14 cellular contexts compared by ENCODE assay signal in the genomic region with DNA sequence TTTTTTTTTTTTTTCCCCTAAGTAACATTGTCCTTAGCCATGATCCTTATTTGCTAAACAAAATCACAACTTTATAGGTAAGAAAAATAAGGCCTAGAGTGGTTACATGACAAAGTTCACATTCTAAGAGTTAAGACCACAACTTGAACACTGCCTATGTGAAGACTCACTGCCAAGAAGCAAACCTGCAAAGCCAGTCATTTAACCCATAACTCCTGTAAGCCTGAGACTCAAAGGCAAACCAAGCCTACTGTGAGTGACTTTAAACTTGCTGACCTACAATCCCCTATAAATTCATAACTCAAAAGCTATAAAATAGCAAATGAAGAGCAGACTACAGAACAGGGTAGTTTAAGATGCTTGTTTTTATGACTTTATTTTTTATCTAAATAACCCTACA. TPM values are rescaled to one million over a fixed set of nuclear protein-coding genes. Genes with fewer than 3 reads are reported as not detected.
DNase-seq lines count a peak whose midpoint lies in the region; ATAC-seq, FAIRE-seq and TF ChIP-seq lines count a peak whose summit lies in the region.
"Had no signal": no experiment of that assay in that cellular context is flagged by ENCODE, and none has a peak within 500 bp of the region (broad histone marks: within the 10 kb centered on the region; RNA-seq: fewer than 3 reads in every experiment).

No MANE protein-coding gene starts in this region.

- H3K79me2 ChIP-seq in GM12878 (ENCODE audit: control insufficient read depth, insufficient read depth, low read length), result peaks cover 49% of the 10 kb centered on the region

- DNase-seq in activated T-cell treated with anti-CD3 and anti-CD28 coated beads, Interleukin-2, amount 50 U/mL, for 72 hours, result peak in 1 of 2 donors; percentile 27
- no peak for DNase-seq in activated T-cell treated with anti-CD3 and anti-CD28 coated beads for 4 hours
- DNase-seq in GM12878 (ENCODE audit: low read depth, low spot score), result no peak
- no peak for DNase-seq in amniotic stem cell (lab: John Stamatoyannopoulos, UW)
- no peak for DNase-seq in NCI-H2107 treated with DMSO at 0.1 percent for 48 hours (lab: John Stamatoyannopoulos, UW; ENCODE audit: unreplicated experiment)
- DNase-seq: activated naive CD4-positive, alpha-beta T cell treated with Interleukin-2 at 50 U/mL for 16 hours; foreskin melanocyte; GDM1; stomach had no signal

- H3K4me2 ChIP-seq in GM12878 (ENCODE audit: control insufficient read depth, insufficient read depth), result 0 out of 2 replicates have a peak overlapping the region, but pooled peaks have one; percentile 27

- no peaks in the 10 kb centered on the region for H3K9me3 Mint-ChIP-seq in activated T-cell treated with anti-CD3 and anti-CD28 coated beads, Interleukin-2, amount 50 U/mL, for 72 hours
- H3K9me3 Mint-ChIP-seq in stimulated activated memory B cell treated with anti-CD40 and anti-IgM and Interleukin-4, amounts not matched to agents 10 μg/mL and 1 μg/mL and 100 μg/mL, for 72 hours, result no peaks in the 10 kb centered on the region

- CTCF ChIA-PET in GM12878 (lab: Yijun Ruan, JAX), result interaction anchor here (0.7 to 9.8 kb wide), 30 partner anchors 8 to 606 kb away, joined by 3 to 288 read pairs (median 5); a partner anchor contains a TSS

- no peaks in the 10 kb centered on the region for H3K36me3 ChIP-seq in GM12878 (ENCODE audit: control insufficient read depth in 2 of 2, insufficient read depth in 2 of 2, low read length in 1 of 2)
- H3K36me3 ChIP-seq: neutrophil, stomach had no signal

- TF ChIP-seq POLR2A in GM12878 (IDR thresholded peaks at IDR 0.05; ENCODE audit: low read depth, low read length), result no peak

- SMC1A ChIA-PET in GM12878 (lab: Charles Lee; ENCODE audit: uncharacterized antibody, unreplicated experiment), result interaction anchor here (0.6 to 9.4 kb wide), 19 partner anchors 14 to 427 kb away, joined by 3 to 362 read pairs (median 5); a partner anchor contains a TSS

- ATAC-seq in activated T-cell treated with anti-CD3 and anti-CD28 coated beads, Interleukin-2, amount 50 U/mL, for 72 hours (replicated peaks in 1 of 2), result peak; percentile 86 to 94
- ATAC-seq in HG03378 (IDR thresholded peaks at IDR 0.05; ENCODE audit: unreplicated experiment) (peak; percentile 32), GM12878 (peak; percentile 51), GM21515 (IDR thresholded peaks at IDR 0.05; ENCODE audit: unreplicated experiment) (no peak)
- no peak for ATAC-seq in stimulated activated memory B cell treated with anti-CD40 and anti-IgM and Interleukin-4, amounts not matched to agents 10 μg/mL and 1 μg/mL and 100 μg/mL, for 72 hours
- ATAC-seq: HCT116 had no signal

- peak overlapping the region; percentile 91 for H3K27ac Mint-ChIP-seq in activated T-cell treated with anti-CD3 and anti-CD28 coated beads, Interleukin-2, amount 50 U/mL, for 72 hours
- peak overlapping the region; percentile 51 for H3K27ac Mint-ChIP-seq in stimulated activated memory B cell treated with anti-CD40 and anti-IgM and Interleukin-4, amounts not matched to agents 10 μg/mL and 1 μg/mL and 100 μg/mL, for 72 hours

- H3K9me3 ChIP-seq in GM12878 (replicated peaks; ENCODE audit: control insufficient read depth, insufficient read depth, low read length), result peaks cover 2% of the 10 kb centered on the region; the same call in 2 of the 3 replicates
- H3K9me3 ChIP-seq: neutrophil, stomach had no signal

- intact Hi-C loops in GM12878 (cut with micrococcal nuclease; ENCODE audit: unreplicated experiment), result loop anchor here (5.0 kb wide), 2 partner anchors 93 to 118 kb away; no protein-coding TSS in a partner anchor

- H3K4me3 ChIP-seq in GM12878, result no peak overlapping the region
- H3K4me3 ChIP-seq: stomach had no signal

- FAIRE-seq in GM12878 (lab: Jason Lieb, UNC), result no peak

- TF ChIP-seq RAD21 in GM12878 (IDR thresholded peaks at IDR 0.05; ENCODE audit: insufficient read depth, low read depth, low read length), result no peak

- no peak for TF ChIP-seq EP300 in GM12878 (IDR thresholded peaks at IDR 0.05; ENCODE audit: borderline replicate concordance in 1 of 2, control insufficient read depth in 1 of 2, low read depth in 2 of 2, low read length in 2 of 2)

- no peak overlapping the region for H2AFZ ChIP-seq in GM12878 (ENCODE audit: control insufficient read depth, low read depth, low read length)

- peak overlapping the region in 1 of 2 donors; percentile 49 for H3K4me3 Mint-ChIP-seq in activated T-cell treated with anti-CD3 and anti-CD28 coated beads, Interleukin-2, amount 50 U/mL, for 72 hours
- H3K4me3 Mint-ChIP-seq in stimulated activated memory B cell treated with anti-CD40 and anti-IgM and Interleukin-4, amounts not matched to agents 10 μg/mL and 1 μg/mL and 100 μg/mL, for 72 hours, result no peak overlapping the region

- no peaks in the 10 kb centered on the region for H4K20me1 ChIP-seq in GM12878 (ENCODE audit: control insufficient read depth, insufficient read depth)

- TF ChIP-seq CTCF in GM12878 (IDR thresholded peaks at IDR 0.05 in 2 of 3, conservative IDR thresholded peaks at IDR 0.05 in 1 of 3; ENCODE audit: control insufficient read depth in 2 of 3, extremely low read depth in 1 of 3, insufficient read depth in 1 of 3, low read depth in 3 of 3, low read length in 3 of 3), result no peak

- H3K4me1 ChIP-seq in GM12878 (ENCODE audit: control insufficient read depth, insufficient read depth, low read length), result peaks cover 59% of the 10 kb centered on the region

- no peaks in the 10 kb centered on the region for H3K27me3 Mint-ChIP-seq in activated T-cell treated with anti-CD3 and anti-CD28 coated beads, Interleukin-2, amount 50 U/mL, for 72 hours (ENCODE audit: low read depth)
- H3K27me3 Mint-ChIP-seq in stimulated activated memory B cell treated with anti-CD40 and anti-IgM and Interleukin-4, amounts not matched to agents 10 μg/mL and 1 μg/mL and 100 μg/mL, for 72 hours, result no peaks in the 10 kb centered on the region

- H3K36me3 Mint-ChIP-seq in activated T-cell treated with anti-CD3 and anti-CD28 coated beads, Interleukin-2, amount 50 U/mL, for 72 hours (ENCODE audit: insufficient read depth in 2 of 2), result peaks cover 0 to 2% of the 10 kb centered on the region in 2 donors
- no peaks in the 10 kb centered on the region for H3K36me3 Mint-ChIP-seq in stimulated activated memory B cell treated with anti-CD40 and anti-IgM and Interleukin-4, amounts not matched to agents 10 μg/mL and 1 μg/mL and 100 μg/mL, for 72 hours

- in situ Hi-C loops in GM12878 (cut with MboI), result loop anchor here (5.0 kb wide), 2 partner anchors 362 to 437 kb away; a partner anchor contains a TSS

- RAD21 ChIA-PET in GM12878 (lab: Charles Lee; ENCODE audit: unreplicated experiment), result interaction anchor here (0.7 to 9.6 kb wide), 22 partner anchors 11 to 607 kb away, joined by 3 to 248 read pairs (median 4); a partner anchor contains a TSS

- BruUV-seq in GM12878 (replicated peaks; lab: Mats Ljungman, UMichigan), result no TSS peak

- H3K27me3 ChIP-seq in GM12878 (replicated peaks in 1 of 2; ENCODE audit: control insufficient read depth in 2 of 2, insufficient read depth in 2 of 2, low read length in 1 of 2), result no peaks in the 10 kb centered on the region
- H3K27me3 ChIP-seq: neutrophil, stomach had no signal

- peaks cover 38% of the 10 kb centered on the region for H3K4me1 Mint-ChIP-seq in activated T-cell treated with anti-CD3 and anti-CD28 coated beads, Interleukin-2, amount 50 U/mL, for 72 hours (ENCODE audit: low read depth)
- H3K4me1 Mint-ChIP-seq in stimulated activated memory B cell treated with anti-CD40 and anti-IgM and Interleukin-4, amounts not matched to agents 10 μg/mL and 1 μg/mL and 100 μg/mL, for 72 hours, result peaks cover 31% of the 10 kb centered on the region

- H3K27ac ChIP-seq in GM12878 (ENCODE audit: control insufficient read depth, insufficient read depth), result peak overlapping the region; percentile 3; the same call in 1 of the 2 replicates
- H3K27ac ChIP-seq: neutrophil, stomach had no signal

- no peak overlapping the region for H3K9ac ChIP-seq in GM12878 (ENCODE audit: control insufficient read depth, insufficient read depth, low read length)

- POLR2A ChIA-PET in GM12878 (lab: Charles Lee), result interaction anchor here (1.0 to 2.4 kb wide), 4 partner anchors 9 to 180 kb away, joined by 3 to 9 read pairs (median 4); no protein-coding TSS in a partner anchor

TF ChIP-seq in GM12878, 131 proteins besides CTCF, POLR2A, EP300 and RAD21:
- TF ChIP-seq STAT3 (IDR thresholded peaks at IDR 0.05; ENCODE audit: low read depth, low read length), result no peak
- TF ChIP-seq, protein P1, sequence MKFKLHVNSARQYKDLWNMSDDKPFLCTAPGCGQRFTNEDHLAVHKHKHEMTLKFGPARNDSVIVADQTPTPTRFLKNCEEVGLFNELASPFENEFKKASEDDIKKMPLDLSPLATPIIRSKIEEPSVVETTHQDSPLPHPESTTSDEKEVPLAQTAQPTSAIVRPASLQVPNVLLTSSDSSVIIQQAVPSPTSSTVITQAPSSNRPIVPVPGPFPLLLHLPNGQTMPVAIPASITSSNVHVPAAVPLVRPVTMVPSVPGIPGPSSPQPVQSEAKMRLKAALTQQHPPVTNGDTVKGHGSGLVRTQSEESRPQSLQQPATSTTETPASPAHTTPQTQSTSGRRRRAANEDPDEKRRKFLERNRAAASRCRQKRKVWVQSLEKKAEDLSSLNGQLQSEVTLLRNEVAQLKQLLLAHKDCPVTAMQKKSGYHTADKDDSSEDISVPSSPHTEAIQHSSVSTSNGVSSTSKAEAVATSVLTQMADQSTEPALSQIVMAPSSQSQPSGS (IDR thresholded peaks at IDR 0.05; ENCODE audit: low read length), result no peak
- no peak for TF ChIP-seq SREBF1 (IDR thresholded peaks at IDR 0.05; ENCODE audit: low read length)

RNA-seq across cellular contexts. Expression of a gene that starts 12.9 kb away (rescaled TPM):
- 10 to 100 TPM; 45.3 to 46.1 TPM for total RNA-seq in activated T-cell treated with anti-CD3 and anti-CD28 coated beads, Interleukin-2, amount 50 U/mL, for 72 hours
- total RNA-seq in GM12878 (2013; cell fraction: nucleolus; rRNA removed), result 532 and 544 TPM in 2 replicates
- 48.9 and 58.5 TPM in 2 replicates for total RNA-seq in GM12878 (2014; rRNA removed)
- 58.9 and 65.4 TPM in 2 replicates for total RNA-seq in GM12878 (2014; rRNA removed; fragmentation: Illumina TruSeq; extraction: Trizol)
- 51.9 and 55.4 TPM in 2 replicates for total RNA-seq in GM12878 (2021)
- polyA plus RNA-seq in GM12878 (2011; ENCODE audit: low read depth), result 24.0 TPM
- 105 and 132 TPM in 2 replicates for polyA plus RNA-seq in GM12878 (2011; rRNA removed)
- polyA plus RNA-seq in GM12878 (2011; cell fraction: cytosol; rRNA removed), result 45.9 and 56.4 TPM in 2 replicates
- 158 and 206 TPM in 2 replicates for polyA plus RNA-seq in GM12878 (2011; cell fraction: nucleus; rRNA removed)
- polyA plus RNA-seq in GM12878 (2012), result 24.5 and 30.8 TPM in 2 replicates
- 42.3 and 50.2 TPM in 2 replicates for polyA plus RNA-seq in GM12878 (2014; fragmentation: Illumina TruSeq; extraction: Trizol)
- polyA plus RNA-seq in GM12878 (2014; fragmentation: Nextera tagmentation; extraction: Ambion mirVana), result 10 to 100 TPM; 12.3 to 13.7 TPM
- polyA plus RNA-seq in GM12878 (2014; rRNA removed), result 34.3 and 36.2 TPM in 2 replicates
- 10 to 100 TPM; 11.2 to 20.6 TPM for polyA plus RNA-seq in GM12878 (2016; fragmentation: Nextera tagmentation; extraction: Ambion mirVana)
- polyA minus RNA-seq in GM12878 (2011; rRNA and poly(A)+ RNA removed), result 171 and 281 TPM in 2 replicates
- 37.0 and 48.7 TPM in 2 replicates for polyA minus RNA-seq in GM12878 (2011; cell fraction: cytosol; rRNA and poly(A)+ RNA removed)
- 142 and 203 TPM in 2 replicates for polyA minus RNA-seq in GM12878 (2011; cell fraction: nucleus; rRNA and poly(A)+ RNA removed)

Comparison
In these comparisons a context has a peak if more than half of its experiments do, and no peak if none do; other contexts are left out.
1. ATAC-seq: peak in activated T-cell treated with anti-CD3 and anti-CD28 coated beads, Interleukin-2, amount 50 U/mL, for 72 hours (2 of 2), HG03378 (single experiment) and GM12878 (single experiment); none in stimulated activated memory B cell treated with anti-CD40 and anti-IgM and Interleukin-4, amounts not matched to agents 10 μg/mL and 1 μg/mL and 100 μg/mL, for 72 hours (single experiment) and GM21515 (single experiment).